24 cellular contexts compared by ENCODE assay signal in genomic region chr4:174596513-174596912, GRCh38.
"Had no signal": no experiment of that assay in that cellular context is flagged by ENCODE, and none has a peak within 500 bp of the region (broad histone marks: within the 10 kb centered on the region; RNA-seq: fewer than 3 reads in every experiment).

No MANE protein-coding gene starts in this region.

- ATAC-seq: foreskin keratinocyte, gastrocnemius medialis, heart right ventricle, left cardiac atrium, left lung, left ventricle myocardium superior, lower lobe of right lung, mucosa of descending colon had no signal

- FAIRE-seq: colon, endothelial cell of umbilical vein, islet of Langerhans, keratinocyte had no signal

- H3K4me1 Mint-ChIP-seq: mesothelial cell of epicardium had no signal

- H3K4me3 ChIP-seq: coronary artery, dorsolateral prefrontal cortex, esophagus muscularis mucosa, gastrocnemius medialis, heart right ventricle, left lung, lower lobe of right lung, mucosa of descending colon had no signal

- H3K27ac ChIP-seq: coronary artery, dorsolateral prefrontal cortex, esophagus muscularis mucosa, foreskin keratinocyte, gastrocnemius medialis, heart right ventricle, left lung, lower lobe of right lung had no signal

- DNase-seq: dermis blood vessel endothelial cell; dorsolateral prefrontal cortex; effector CD4-positive, alpha-beta T cell; effector memory CD4-positive, alpha-beta T cell; foreskin keratinocyte; gastrocnemius medialis; glutamatergic neuron; head of caudate nucleus; heart right ventricle; hippocampal formation; left cardiac atrium; left lung; left ventricle myocardium superior; lower lobe of right lung; mesenchymal stem cell; mucosa of descending colon; naive B cell had no signal

- H3K27me3 ChIP-seq: dorsolateral prefrontal cortex, esophagus muscularis mucosa, foreskin keratinocyte, gastrocnemius medialis, heart right ventricle, left lung had no signal

- H3K36me3 Mint-ChIP-seq: mesothelial cell of epicardium, naive B cell had no signal

- H3K9me3 ChIP-seq: esophagus muscularis mucosa, gastrocnemius medialis, heart right ventricle, left lung, lower lobe of right lung, mucosa of descending colon had no signal

- H3K36me3 ChIP-seq: esophagus muscularis mucosa, gastrocnemius medialis, heart right ventricle, left lung, lower lobe of right lung had no signal

- H3K27ac Mint-ChIP-seq: mesothelial cell of epicardium, naive B cell had no signal

- H3K4me3 Mint-ChIP-seq: mesothelial cell of epicardium, naive B cell had no signal
